Comparison of ENCODE assay signal across 1 cellular context in the genomic region with DNA sequence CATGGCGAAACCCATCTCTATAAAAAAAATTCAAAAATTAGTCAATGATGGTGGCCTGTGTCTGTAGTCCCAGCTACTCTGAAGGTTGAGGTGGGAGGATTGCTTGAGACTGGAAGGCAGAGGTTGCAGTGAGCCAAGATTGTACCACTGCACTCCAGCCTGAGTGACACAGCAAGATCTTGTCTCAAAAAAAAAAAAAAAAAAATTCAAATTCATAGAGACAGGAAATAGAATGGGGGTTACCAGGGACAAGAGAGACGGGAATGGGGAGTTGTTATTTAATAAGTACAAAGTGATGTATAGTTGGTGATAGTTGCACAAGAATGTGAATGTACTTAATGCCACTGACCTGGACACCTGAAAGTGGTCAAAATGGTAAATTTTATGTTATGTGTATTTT.
TF ChIP-seq lines count a peak whose summit lies in the region.

No MANE protein-coding gene starts in this region.

TF ChIP-seq in SK-N-SH, 30 proteins besides CTCF, POLR2A, EP300 and RAD21:
- no peak for TF ChIP-seq SIN3A (IDR thresholded peaks at IDR 0.05; ENCODE audit: borderline replicate concordance, low read depth, low read length)
- no peak for TF ChIP-seq NRF1 (IDR thresholded peaks at IDR 0.05; ENCODE audit: low read depth, low read length)
- TF ChIP-seq NFIC (IDR thresholded peaks at IDR 0.05; ENCODE audit: borderline replicate concordance): no peak
- TF ChIP-seq POLR2AphosphoS5 (IDR thresholded peaks at IDR 0.05; ENCODE audit: low read depth, low read length): no peak
- no peak for TF ChIP-seq SMC3 (IDR thresholded peaks at IDR 0.05; ENCODE audit: low read depth, low read length)
- TF ChIP-seq FOXM1 (IDR thresholded peaks at IDR 0.05; ENCODE audit: low read depth): no peak
- TF ChIP-seq REST (IDR thresholded peaks at IDR 0.05; ENCODE audit: low read depth, low read length): no peak
- no peak for TF ChIP-seq GABPA (IDR thresholded peaks at IDR 0.05; ENCODE audit: low read depth)
- TF ChIP-seq GATA2 (CRISPR knock-in tag; IDR thresholded peaks at IDR 0.05): no peak
- no peak for TF ChIP-seq TEAD4 (IDR thresholded peaks at IDR 0.05; ENCODE audit: borderline replicate concordance, insufficient read depth)
